23 cellular contexts compared by ENCODE assay signal in the genomic region with DNA sequence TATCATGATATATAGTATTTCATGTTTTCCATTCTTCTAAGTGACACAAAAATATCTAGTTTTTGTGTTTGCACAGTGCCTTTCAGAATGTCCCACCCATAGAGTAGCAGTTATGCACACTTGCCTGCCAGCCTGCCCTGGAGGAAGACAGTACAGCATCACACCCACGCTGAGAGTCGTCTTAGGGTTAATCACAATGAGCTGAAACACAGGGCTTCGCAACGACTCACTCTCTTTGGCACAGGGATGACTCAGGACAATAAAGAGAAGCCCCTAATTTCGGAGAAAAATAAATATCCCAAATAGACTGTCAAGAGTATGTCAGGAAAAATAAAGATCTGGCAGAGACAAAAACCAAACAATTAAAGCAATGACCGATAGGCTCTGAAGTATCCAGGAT. TPM values are rescaled to one million over a fixed set of nuclear protein-coding genes. Genes with fewer than 3 reads are reported as not detected.
DNase-seq lines count a peak whose midpoint lies in the region; ATAC-seq and TF ChIP-seq lines count a peak whose summit lies in the region.
"Had no signal": no experiment of that assay in that cellular context is flagged by ENCODE, and none has a peak within 500 bp of the region (broad histone marks: within the 10 kb centered on the region; RNA-seq: fewer than 3 reads in every experiment).

No MANE protein-coding gene starts in this region.

- CTCF ChIA-PET in activated naive CD4-positive, alpha-beta T cell treated with anti-CD3 and anti-CD28 coated beads for 36 hours (lab: Charles Lee), result no interaction called here

- no peak overlapping the region for H3K4me3 Mint-ChIP-seq in activated naive CD4-positive, alpha-beta T cell treated with anti-CD3 and anti-CD28 coated beads for 36 hours
- H3K4me3 Mint-ChIP-seq: activated CD4-positive, alpha-beta T cell treated with anti-CD3 and anti-CD28 coated beads, Interleukin-2, amount 10 ng/mL, durations not matched to agents 7 days and 5 days; CD4-positive, alpha-beta T cell had no signal

- intact Hi-C loops in activated naive CD4-positive, alpha-beta T cell treated with anti-CD3 and anti-CD28 coated beads for 36 hours (cut with micrococcal nuclease), result no loop called here

- no peaks in the 10 kb centered on the region for H3K79me2 ChIP-seq in mesendoderm (ENCODE audit: control insufficient read depth, insufficient read depth, low read length)

- DNase-seq in EH (ENCODE audit: low read depth) (peak; percentile 59), MG63 (peak; percentile 64), epithelial cell of esophagus (ENCODE audit: low read depth) (peak; percentile 45), mesendoderm (peak; percentile 9), putamen (ENCODE audit: low spot score) (no peak)
- DNase-seq in activated naive CD4-positive, alpha-beta T cell treated with anti-CD3 and anti-CD28 coated beads for 36 hours, result no peak
- no peak for DNase-seq in activated naive CD4-positive, alpha-beta T cell treated with Interleukin-2 at 50 U/mL for 16 hours
- DNase-seq: activated CD4-positive, alpha-beta T cell treated with anti-CD3 and anti-CD28 coated beads, Interleukin-2, amount 10 ng/mL, durations not matched to agents 7 days and 5 days; CD4-positive, alpha-beta T cell; foreskin melanocyte; hippocampal formation; NCI-H2107; NCI-H510A treated with DMSO at 0.1 percent for 48 hours; psoas muscle; spleen; stimulated activated CD4-positive, alpha-beta T cell treated with anti-CD3 and anti-CD28 coated beads, Interleukin-4, amount 100 ng/mL, for 1 hour; stimulated activated naive CD4-positive, alpha-beta T cell had no signal

- ATAC-seq in HG03521 (IDR thresholded peaks at IDR 0.05; ENCODE audit: unreplicated experiment), result no peak
- ATAC-seq: psoas muscle had no signal

- no peak overlapping the region for H3K56ac ChIP-seq in mesendoderm (ENCODE audit: low read length)

- no peak overlapping the region for H3K4ac ChIP-seq in mesendoderm (ENCODE audit: low read depth, low read length)

- no peaks in the 10 kb centered on the region for H3K27me3 ChIP-seq in MG63
- H3K27me3 ChIP-seq in mesendoderm (ENCODE audit: insufficient read depth, low read length, poor library complexity), result no peaks in the 10 kb centered on the region
- H3K27me3 ChIP-seq: cardiac muscle cell, neutrophil, spleen had no signal

- no peak overlapping the region for H3K4me3 ChIP-seq in MG63
- H3K4me3 ChIP-seq in epithelial cell of esophagus (ENCODE audit: low read length), result no peak overlapping the region
- H3K4me3 ChIP-seq in mesendoderm (ENCODE audit: low read length), result no peak overlapping the region
- H3K4me3 ChIP-seq: cardiac muscle cell, psoas muscle, spleen, thoracic aorta had no signal

- H3K4me1 ChIP-seq in mesendoderm (ENCODE audit: control insufficient read depth, low read depth, low read length), result no peaks in the 10 kb centered on the region
- H3K4me1 ChIP-seq: psoas muscle, spleen had no signal

- no peak overlapping the region for H3K27ac ChIP-seq in mesendoderm (ENCODE audit: low read depth, low read length)
- H3K27ac ChIP-seq: cardiac muscle cell, neutrophil, psoas muscle, spleen, thoracic aorta, VCaP had no signal

- H3K23ac ChIP-seq in mesendoderm (ENCODE audit: low read length), result no peak overlapping the region

- no peak overlapping the region for H2AK5ac ChIP-seq in mesendoderm (ENCODE audit: low read length)

- no peak overlapping the region for H2BK5ac ChIP-seq in mesendoderm (ENCODE audit: low read length)

- no peak for TF ChIP-seq CTCF in epithelial cell of esophagus (IDR thresholded peaks at IDR 0.05; ENCODE audit: insufficient read depth, low read depth, low read length, missing control alignments)

- H3K27ac Mint-ChIP-seq in activated naive CD4-positive, alpha-beta T cell treated with anti-CD3 and anti-CD28 coated beads for 36 hours, result no peak overlapping the region
- H3K27ac Mint-ChIP-seq: activated T-helper 2 cell treated with anti-CD3 and anti-CD28 coated beads, Interferon-gamma antibody, Interleukin-2, Interleukin-4, amounts not matched to agents 10 μg/mL and 5 μg/mL and 100 μg/mL, durations not matched to agents 14 hours and 24 hours and 36 hours; CD4-positive, alpha-beta T cell had no signal

- H2BK15ac ChIP-seq in mesendoderm (replicated peaks; ENCODE audit: low read depth), result no peak overlapping the region

- peaks cover 18% of the 10 kb centered on the region for H3K36me3 Mint-ChIP-seq in activated naive CD4-positive, alpha-beta T cell treated with anti-CD3 and anti-CD28 coated beads for 36 hours (ENCODE audit: low read depth)

- WGBS in mesendoderm (ENCODE audit: extremely low coverage, insufficient coverage, low lambda C conversion rate), result no CpG with 5 or more reads among the region's 6 CpGs

- no peaks in the 10 kb centered on the region for H3K4me1 Mint-ChIP-seq in activated naive CD4-positive, alpha-beta T cell treated with anti-CD3 and anti-CD28 coated beads for 36 hours (ENCODE audit: low read depth)
- H3K4me1 Mint-ChIP-seq: activated CD4-positive, alpha-beta T cell treated with anti-CD3 and anti-CD28 coated beads, Interleukin-2, amount 10 ng/mL, durations not matched to agents 7 days and 5 days had no signal

- no peak overlapping the region for H2BK120ac ChIP-seq in mesendoderm (ENCODE audit: low read depth, low read length)

- H4K5ac ChIP-seq in mesendoderm (ENCODE audit: low read length), result no peak overlapping the region

- no peak overlapping the region for H3K4me2 ChIP-seq in mesendoderm (ENCODE audit: low read length)

- H3K36me3 ChIP-seq in MG63 (peaks cover 50% of the 10 kb centered on the region), mesendoderm (ENCODE audit: control insufficient read depth, insufficient read depth, low read length) (peaks cover 1% of the 10 kb centered on the region)

- H3K79me1 ChIP-seq in mesendoderm (ENCODE audit: low read length), result no peaks in the 10 kb centered on the region

- no peaks in the 10 kb centered on the region for H3K9me3 ChIP-seq in MG63
- H3K9me3 ChIP-seq: neutrophil, psoas muscle, spleen, thoracic aorta had no signal

- H3K9me3 Mint-ChIP-seq in activated naive CD4-positive, alpha-beta T cell treated with anti-CD3 and anti-CD28 coated beads for 36 hours, result no peaks in the 10 kb centered on the region
- H3K9me3 Mint-ChIP-seq: activated CD4-positive, alpha-beta T cell treated with anti-CD3 and anti-CD28 coated beads, Interleukin-2, amount 10 ng/mL, durations not matched to agents 7 days and 5 days; activated T-helper 2 cell treated with anti-CD3 and anti-CD28 coated beads, Interferon-gamma antibody, Interleukin-2, Interleukin-4, amounts not matched to agents 10 μg/mL and 5 μg/mL and 100 μg/mL, durations not matched to agents 14 hours and 24 hours and 36 hours; CD4-positive, alpha-beta T cell had no signal

- no peaks in the 10 kb centered on the region for H3K27me3 Mint-ChIP-seq in activated naive CD4-positive, alpha-beta T cell treated with anti-CD3 and anti-CD28 coated beads for 36 hours (ENCODE audit: low read depth)
- H3K27me3 Mint-ChIP-seq: activated CD4-positive, alpha-beta T cell treated with anti-CD3 and anti-CD28 coated beads, Interleukin-2, amount 10 ng/mL, durations not matched to agents 7 days and 5 days; CD4-positive, alpha-beta T cell had no signal

- H4K8ac ChIP-seq in mesendoderm (ENCODE audit: low read depth, low read length), result no peak overlapping the region

- no peak overlapping the region for H3K9ac ChIP-seq in mesendoderm (ENCODE audit: low read length)

- H3K18ac ChIP-seq in mesendoderm (ENCODE audit: low read length), result no peak overlapping the region

RNA-seq across cellular contexts. Expression of a gene that starts 11.6 kb away (rescaled TPM):
- total RNA-seq in MG63 (2014; rRNA removed; shearing (Covaris generic); ENCODE audit: low replicate concordance), result 103 and 184 TPM in 2 replicates
- polyA plus RNA-seq in mesendoderm (2013, experiment 1 of 2), result 256 TPM
- polyA plus RNA-seq in mesendoderm (2013, experiment 2 of 2), result 246 TPM
- 100 to 1,000 TPM; 163 to 170 TPM for total RNA-seq in activated naive CD4-positive, alpha-beta T cell treated with anti-CD3 and anti-CD28 coated beads for 36 hours

RNA-seq across cellular contexts. Expression of a gene that starts 33.4 kb away (rescaled TPM):
- 15.1 and 15.4 TPM in 2 replicates for total RNA-seq in MG63 (2014; rRNA removed; shearing (Covaris generic); ENCODE audit: low replicate concordance)
- 35.5 TPM for polyA plus RNA-seq in mesendoderm (2013, experiment 1 of 2)
- polyA plus RNA-seq in mesendoderm (2013, experiment 2 of 2), result 34.6 TPM
- 10 to 100 TPM; 17.8 to 18.1 TPM for total RNA-seq in activated naive CD4-positive, alpha-beta T cell treated with anti-CD3 and anti-CD28 coated beads for 36 hours

RNA-seq across cellular contexts. Expression of a gene that starts 33.5 kb away (rescaled TPM):
- total RNA-seq in MG63 (2014; rRNA removed; shearing (Covaris generic); ENCODE audit: low replicate concordance), result 96.7 and 108 TPM in 2 replicates
- polyA plus RNA-seq in mesendoderm (2013, experiment 1 of 2), result 56.1 TPM
- 52.6 TPM for polyA plus RNA-seq in mesendoderm (2013, experiment 2 of 2)
- total RNA-seq in activated naive CD4-positive, alpha-beta T cell treated with anti-CD3 and anti-CD28 coated beads for 36 hours, result 10 to 100 TPM; 57.5 to 60.7 TPM

RNA-seq across cellular contexts. Expression of a gene that starts 50.2 kb away (rescaled TPM):
- 59.3 and 59.9 TPM in 2 replicates for total RNA-seq in MG63 (2014; rRNA removed; shearing (Covaris generic); ENCODE audit: low replicate concordance)
- polyA plus RNA-seq in mesendoderm (2013, experiment 1 of 2), result 45.0 TPM
- 45.0 TPM for polyA plus RNA-seq in mesendoderm (2013, experiment 2 of 2)
- 10 to 100 TPM; 52.3 to 54.6 TPM for total RNA-seq in activated naive CD4-positive, alpha-beta T cell treated with anti-CD3 and anti-CD28 coated beads for 36 hours

RNA-seq across cellular contexts. Expression of a gene that starts 50.6 kb away (rescaled TPM):
- 23.8 and 45.3 TPM in 2 replicates for total RNA-seq in MG63 (2014; rRNA removed; shearing (Covaris generic); ENCODE audit: low replicate concordance)
- 20.5 TPM for polyA plus RNA-seq in mesendoderm (2013, experiment 1 of 2)
- 18.2 TPM for polyA plus RNA-seq in mesendoderm (2013, experiment 2 of 2)
- total RNA-seq in activated naive CD4-positive, alpha-beta T cell treated with anti-CD3 and anti-CD28 coated beads for 36 hours, result 10 to 100 TPM; 23.7 to 25.1 TPM

Comparison
In these comparisons a context has a peak if more than half of its experiments do, and no peak if none do; other contexts are left out.
1. DNase-seq: peak in EH (single experiment), MG63 (single experiment), epithelial cell of esophagus (single experiment) and mesendoderm (single experiment); none in activated naive CD4-positive, alpha-beta T cell treated with anti-CD3 and anti-CD28 coated beads for 36 hours (single experiment), activated naive CD4-positive, alpha-beta T cell treated with Interleukin-2 at 50 U/mL for 16 hours (single experiment) and putamen (single experiment).